In genomic region chr3:33035596-33035995, GRCh38 we compare ENCODE assay signal across 15 cellular contexts.
A peak's percentile ranks its signal among the peaks of the same experiment; 100 is the strongest.
DNase-seq lines count a peak whose midpoint lies in the region; ATAC-seq, FAIRE-seq and TF ChIP-seq lines count a peak whose summit lies in the region.
"Had no signal": no experiment of that assay in that cellular context is flagged by ENCODE, and none has a peak within 500 bp of the region (broad histone marks: within the 10 kb centered on the region; RNA-seq: fewer than 3 reads in every experiment).

No MANE protein-coding gene starts in this region.

- H2BK120ac ChIP-seq in mesenchymal stem cell (ENCODE audit: low read depth, low read length), result no peak overlapping the region

- H4K8ac ChIP-seq in mesenchymal stem cell (ENCODE audit: low read length), result no peak overlapping the region

- H3K4ac ChIP-seq in mesenchymal stem cell (ENCODE audit: low read depth in 1 of 2, low read length in 2 of 2), result no peak overlapping the region

- no peak overlapping the region for H4K91ac ChIP-seq in mesenchymal stem cell (ENCODE audit: low read length)

- intact Hi-C loops in Calu3 (cut with micrococcal nuclease; ENCODE audit: unreplicated experiment), result no loop called here

- peak overlapping the region; percentile 80 for H3K27ac Mint-ChIP-seq in Calu3 (ENCODE audit: unreplicated experiment)
- H3K27ac Mint-ChIP-seq: stimulated activated naive CD8-positive, alpha-beta T cell treated with anti-CD3 and anti-CD28 coated beads, Interleukin-15, Interleukin-2, amounts not matched to agents 100 ng/mL and 50 ng/mL, for 24 hours; WTC11 had no signal

- BruUV-seq in Calu3 (replicated peaks; lab: Mats Ljungman, UMichigan), result no TSS peak

- H3K9me3 Mint-ChIP-seq in Calu3 (ENCODE audit: low read depth, unreplicated experiment), result peaks cover 4% of the 10 kb centered on the region
- H3K9me3 Mint-ChIP-seq: stimulated activated naive CD8-positive, alpha-beta T cell treated with anti-CD3 and anti-CD28 coated beads, Interleukin-15, Interleukin-2, amounts not matched to agents 100 ng/mL and 50 ng/mL, for 24 hours; WTC11 had no signal

- no peak for ATAC-seq in HG02884 (IDR thresholded peaks at IDR 0.05; ENCODE audit: unreplicated experiment)
- ATAC-seq: WTC11 had no signal

- H3K27ac ChIP-seq in mesenchymal stem cell (ENCODE audit: low read length, poor library complexity, severe bottlenecking), result peak overlapping the region; percentile 94
- H3K27ac ChIP-seq: C4-2B, SK-N-MC had no signal

- H3K14ac ChIP-seq in mesenchymal stem cell (ENCODE audit: low read length in 2 of 2), result no peak overlapping the region

- peaks cover 2% of the 10 kb centered on the region for H3K4me1 ChIP-seq in mesenchymal stem cell (ENCODE audit: control insufficient read depth, insufficient read depth, low read depth, low read length)

- peak overlapping the region; percentile 7 for H3K4me3 Mint-ChIP-seq in Calu3 (ENCODE audit: low read depth, unreplicated experiment)
- H3K4me3 Mint-ChIP-seq: stimulated activated naive CD8-positive, alpha-beta T cell treated with anti-CD3 and anti-CD28 coated beads, Interleukin-15, Interleukin-2, amounts not matched to agents 100 ng/mL and 50 ng/mL, for 24 hours; WTC11 had no signal

- H3K9ac ChIP-seq in mesenchymal stem cell (ENCODE audit: low read length), result no peak overlapping the region

- peaks cover 19% of the 10 kb centered on the region for H3K36me3 Mint-ChIP-seq in Calu3 (ENCODE audit: insufficient read depth, unreplicated experiment)
- H3K36me3 Mint-ChIP-seq: WTC11 had no signal

- H2AFZ ChIP-seq in mesenchymal stem cell (ENCODE audit: low read depth, low read length), result no peak overlapping the region

- no peak for FAIRE-seq in RCC 7860 (lab: Jason Lieb, UNC)

- H3K9me3 ChIP-seq in mesenchymal stem cell (ENCODE audit: control insufficient read depth, low read length), result no peaks in the 10 kb centered on the region

- H3K36me3 ChIP-seq in mesenchymal stem cell (ENCODE audit: control insufficient read depth in 1 of 2, insufficient read depth in 2 of 2, low read depth in 1 of 2, low read length in 2 of 2), result peaks cover 17 to 58% of the 10 kb centered on the region in 2 experiments

- no peak overlapping the region for H3K23ac ChIP-seq in mesenchymal stem cell (ENCODE audit: low read length in 2 of 2)

- H3K4me3 ChIP-seq in mesenchymal stem cell (ENCODE audit: insufficient read depth in 1 of 2, low read depth in 1 of 2, low read length in 2 of 2), result no peak overlapping the region
- H3K4me3 ChIP-seq: SK-N-MC had no signal

- H3K27me3 ChIP-seq in mesenchymal stem cell (ENCODE audit: control insufficient read depth in 1 of 2, insufficient read depth in 1 of 2, low read length in 2 of 2), result no peaks in the 10 kb centered on the region

- WGBS in mesenchymal stem cell, result no CpG with 5 or more reads among the region's 3 CpGs

- no peak for TF ChIP-seq CTCF in Calu3 (IDR thresholded peaks at IDR 0.05; ENCODE audit: unreplicated experiment)

- H3K4me2 ChIP-seq in mesenchymal stem cell (ENCODE audit: low read length, poor library complexity, severe bottlenecking), result no peak overlapping the region

- H3K27me3 Mint-ChIP-seq in Calu3 (ENCODE audit: unreplicated experiment), result no peaks in the 10 kb centered on the region
- H3K27me3 Mint-ChIP-seq: stimulated activated naive CD8-positive, alpha-beta T cell treated with anti-CD3 and anti-CD28 coated beads, Interleukin-15, Interleukin-2, amounts not matched to agents 100 ng/mL and 50 ng/mL, for 24 hours had no signal

- peaks cover 24% of the 10 kb centered on the region for H3K4me1 Mint-ChIP-seq in Calu3 (ENCODE audit: low read depth, unreplicated experiment)

- CTCF ChIA-PET in Calu3 (lab: Charles Lee), result interaction anchor here (0.6 kb wide), 2 partner anchors 39 to 274 kb away, joined by 3 read pairs; no protein-coding TSS in a partner anchor

- no peak overlapping the region for H2BK15ac ChIP-seq in mesenchymal stem cell (ENCODE audit: low read depth, poor library complexity, severe bottlenecking)

- no peak overlapping the region for H2BK5ac ChIP-seq in mesenchymal stem cell (ENCODE audit: low read depth, low read length, poor library complexity, severe bottlenecking)

- H3K79me1 ChIP-seq in mesenchymal stem cell (replicated peaks; ENCODE audit: low read length, poor library complexity, severe bottlenecking), result peaks cover 2% of the 10 kb centered on the region

- H2AK5ac ChIP-seq in mesenchymal stem cell (ENCODE audit: low read length, severe bottlenecking), result no peak overlapping the region

- no peak overlapping the region for H2BK12ac ChIP-seq in mesenchymal stem cell (ENCODE audit: low read length in 2 of 2)

- DNase-seq in Calu3, result no peak
- peak; percentile 61 for DNase-seq in RCC 7860 (ENCODE audit: low spot score)
- DNase-seq in dedifferentiated amniotic fluid mesenchymal stem cell (ENCODE audit: extremely low spot score), result peak; percentile 42
- peak; percentile 37 for DNase-seq in mesenchymal stem cell
- no peak for DNase-seq in stimulated activated CD4-positive, alpha-beta T cell treated with anti-CD3 and anti-CD28 coated beads, Interleukin-4, amount 100 ng/mL, for 4 hours
- no peak for DNase-seq in D341Med (ENCODE audit: low spot score)
- no peak for DNase-seq in NCI-H2029 (lab: John Stamatoyannopoulos, UW)
- DNase-seq: amygdala, GDM1, NCI-H1436 treated with DMSO at 0.1 percent for 48 hours had no signal

- H3K18ac ChIP-seq in mesenchymal stem cell (ENCODE audit: low read depth in 1 of 2, low read length in 2 of 2), result no peak overlapping the region

Comparison
In these comparisons a context has a peak if more than half of its experiments do, and no peak if none do; other contexts are left out.
1. DNase-seq: peak in RCC 7860 (single experiment), dedifferentiated amniotic fluid mesenchymal stem cell (single experiment) and mesenchymal stem cell (single experiment); none in Calu3 (single experiment), stimulated activated CD4-positive, alpha-beta T cell treated with anti-CD3 and anti-CD28 coated beads, Interleukin-4, amount 100 ng/mL, for 4 hours (0 of 2), D341Med (single experiment) and NCI-H2029 (single experiment).